8 cellular contexts compared by ENCODE assay signal in genomic region chr20:50152394-50153152, GRCh38. TPM values are rescaled to one million over a fixed set of nuclear protein-coding genes. Genes with fewer than 3 reads are reported as not detected.
DNase-seq lines count a peak whose midpoint lies in the region; ATAC-seq and TF ChIP-seq lines count a peak whose summit lies in the region.

No MANE protein-coding gene starts in this region.

- peak overlapping the region; percentile 81 for H3K27ac ChIP-seq in layer of hippocampus (ENCODE audit: low read depth, low read length)
- H3K27ac ChIP-seq in tibial nerve = peak overlapping the region; percentile 70 to 96 (median 94)

- TF ChIP-seq POLR2A in tibial nerve (IDR thresholded peaks at IDR 0.05) = no peak

- H3K4me3 Mint-ChIP-seq in activated T-cell treated with anti-CD3 and anti-CD28 coated beads, Interleukin-2, amount 50 U/mL, for 72 hours = peak overlapping the region; percentile 86 to 94
- H3K4me3 Mint-ChIP-seq in activated naive CD8-positive, alpha-beta T cell treated with anti-CD3 and anti-CD28 coated beads, Interleukin-2, amount 10 ng/mL, durations not matched to agents 7 days and 5 days = peak overlapping the region; percentile 92

- POLR2A ChIA-PET in activated naive CD8-positive, alpha-beta T cell treated with anti-CD3 and anti-CD28 coated beads, Interleukin-2, amount 10 ng/mL, durations not matched to agents 7 days and 5 days (lab: Charles Lee) = interaction anchor here (1.0 to 3.1 kb wide), 12 partner anchors 9 to 53 kb away, joined by 3 to 42 read pairs (median 6); partner anchors contain the start of gene UBE2V1

- no peaks in the 10 kb centered on the region for H3K9me3 ChIP-seq in tibial nerve

- no peaks in the 10 kb centered on the region for H3K27me3 ChIP-seq in layer of hippocampus (ENCODE audit: control insufficient read depth, insufficient read depth, low read length)
- H3K27me3 ChIP-seq in tibial nerve = no peaks in the 10 kb centered on the region

- H3K9me3 Mint-ChIP-seq in activated T-cell treated with anti-CD3 and anti-CD28 coated beads, Interleukin-2, amount 50 U/mL, for 72 hours = no peaks in the 10 kb centered on the region
- H3K9me3 Mint-ChIP-seq in activated naive CD8-positive, alpha-beta T cell treated with anti-CD3 and anti-CD28 coated beads, Interleukin-2, amount 10 ng/mL, durations not matched to agents 7 days and 5 days = no peaks in the 10 kb centered on the region

- peaks cover 57% of the 10 kb centered on the region for H3K4me1 Mint-ChIP-seq in activated T-cell treated with anti-CD3 and anti-CD28 coated beads, Interleukin-2, amount 50 U/mL, for 72 hours (ENCODE audit: low read depth)
- H3K4me1 Mint-ChIP-seq in activated naive CD8-positive, alpha-beta T cell treated with anti-CD3 and anti-CD28 coated beads, Interleukin-2, amount 10 ng/mL, durations not matched to agents 7 days and 5 days = peaks cover 44% of the 10 kb centered on the region

- H3K4me3 ChIP-seq in tibial nerve = peak overlapping the region; percentile 64 to 100 (median 98)

- H3K36me3 Mint-ChIP-seq in activated T-cell treated with anti-CD3 and anti-CD28 coated beads, Interleukin-2, amount 50 U/mL, for 72 hours (ENCODE audit: insufficient read depth in 2 of 2) = peaks cover 1 to 2% of the 10 kb centered on the region in 2 donors
- peaks cover 11% of the 10 kb centered on the region for H3K36me3 Mint-ChIP-seq in activated naive CD8-positive, alpha-beta T cell treated with anti-CD3 and anti-CD28 coated beads, Interleukin-2, amount 10 ng/mL, durations not matched to agents 7 days and 5 days

- H3K4me1 ChIP-seq in tibial nerve = peaks cover 0 to 57% (median 23%) of the 10 kb centered on the region in 4 donors

- 7 to 16% methylated on average over 4 of the region's 4 CpGs for WGBS in tibial nerve, 2 donors

- ATAC-seq in activated T-cell treated with anti-CD3 and anti-CD28 coated beads, Interleukin-2, amount 50 U/mL, for 72 hours (replicated peaks in 1 of 2) = no peak
- ATAC-seq in activated naive CD8-positive, alpha-beta T cell treated with anti-CD3 and anti-CD28 coated beads, Interleukin-2, amount 10 ng/mL, durations not matched to agents 7 days and 5 days (ENCODE audit: low read depth) = no peak
- ATAC-seq in HG02840 (IDR thresholded peaks at IDR 0.05; ENCODE audit: low FRiP score, unreplicated experiment) = no peak
- ATAC-seq in HG03460 (IDR thresholded peaks at IDR 0.05; ENCODE audit: unreplicated experiment) = no peak
- ATAC-seq in HG03097 (IDR thresholded peaks at IDR 0.05; ENCODE audit: low FRiP score, unreplicated experiment) = no peak

- H3K27me3 Mint-ChIP-seq in activated T-cell treated with anti-CD3 and anti-CD28 coated beads, Interleukin-2, amount 50 U/mL, for 72 hours (ENCODE audit: low read depth) = no peaks in the 10 kb centered on the region
- H3K27me3 Mint-ChIP-seq in activated naive CD8-positive, alpha-beta T cell treated with anti-CD3 and anti-CD28 coated beads, Interleukin-2, amount 10 ng/mL, durations not matched to agents 7 days and 5 days = peaks cover 4% of the 10 kb centered on the region

- H3K27ac Mint-ChIP-seq in activated T-cell treated with anti-CD3 and anti-CD28 coated beads, Interleukin-2, amount 50 U/mL, for 72 hours = peak overlapping the region; percentile 77
- H3K27ac Mint-ChIP-seq in activated naive CD8-positive, alpha-beta T cell treated with anti-CD3 and anti-CD28 coated beads, Interleukin-2, amount 10 ng/mL, durations not matched to agents 7 days and 5 days = peak overlapping the region; percentile 89

- H3K36me3 ChIP-seq in tibial nerve = peaks cover 0 to 15% (median 0%) of the 10 kb centered on the region in 3 donors

- TF ChIP-seq CTCF in tibial nerve (IDR thresholded peaks at IDR 0.05) = no peak

- TF ChIP-seq EP300 in tibial nerve (IDR thresholded peaks at IDR 0.05) = peak in 1 of 2 donors; percentile 7

- no peak for DNase-seq in activated T-cell treated with anti-CD3 and anti-CD28 coated beads, Interleukin-2, amount 50 U/mL, for 72 hours
- no peak for DNase-seq in activated T-cell treated with anti-CD3 and anti-CD28 coated beads, Interleukin-2, amount 50 U/mL, for 48 hours
- DNase-seq in activated naive CD8-positive, alpha-beta T cell treated with anti-CD3 and anti-CD28 coated beads, Interleukin-2, amount 10 ng/mL, durations not matched to agents 7 days and 5 days = no peak
- no peak for DNase-seq in tibial nerve (ENCODE audit: low spot score in 2 of 2)

RNA-seq across cellular contexts. Expression of gene PEDS1, which starts 0.9 kb away (rescaled TPM):
- 10 to 100 TPM; 14.4 to 17.9 TPM for total RNA-seq in activated T-cell treated with anti-CD3 and anti-CD28 coated beads, Interleukin-2, amount 50 U/mL, for 72 hours
- 10 to 100 TPM; 22.1 to 24.5 TPM for total RNA-seq in activated naive CD8-positive, alpha-beta T cell treated with anti-CD3 and anti-CD28 coated beads, Interleukin-2, amount 10 ng/mL, durations not matched to agents 7 days and 5 days
- total RNA-seq in tibial nerve = 10 to 100 TPM; 26.4 to 36.7 (median 35.5) TPM

RNA-seq across cellular contexts. Expression of gene CEBPB, which starts 38.1 kb away (rescaled TPM):
- total RNA-seq in activated T-cell treated with anti-CD3 and anti-CD28 coated beads, Interleukin-2, amount 50 U/mL, for 72 hours = 100 to 1,000 TPM; 111 to 134 TPM
- 10 to 100 TPM; 38.3 to 38.7 TPM for total RNA-seq in activated naive CD8-positive, alpha-beta T cell treated with anti-CD3 and anti-CD28 coated beads, Interleukin-2, amount 10 ng/mL, durations not matched to agents 7 days and 5 days
- 100 to 1,000 TPM; 202 to 524 (median 275) TPM for total RNA-seq in tibial nerve

RNA-seq across cellular contexts. Expression of gene UBE2V1, which starts 39.6 kb away (rescaled TPM):
- 100 to 1,000 TPM; 150 to 176 TPM for total RNA-seq in activated T-cell treated with anti-CD3 and anti-CD28 coated beads, Interleukin-2, amount 50 U/mL, for 72 hours
- 100 to 1,000 TPM; 124 to 140 TPM for total RNA-seq in activated naive CD8-positive, alpha-beta T cell treated with anti-CD3 and anti-CD28 coated beads, Interleukin-2, amount 10 ng/mL, durations not matched to agents 7 days and 5 days
- total RNA-seq in tibial nerve = 10 to 100 TPM; 58.8 to 86.7 (median 77.3) TPM
